ENCODE assay signal across 1 cellular context in the genomic region with DNA sequence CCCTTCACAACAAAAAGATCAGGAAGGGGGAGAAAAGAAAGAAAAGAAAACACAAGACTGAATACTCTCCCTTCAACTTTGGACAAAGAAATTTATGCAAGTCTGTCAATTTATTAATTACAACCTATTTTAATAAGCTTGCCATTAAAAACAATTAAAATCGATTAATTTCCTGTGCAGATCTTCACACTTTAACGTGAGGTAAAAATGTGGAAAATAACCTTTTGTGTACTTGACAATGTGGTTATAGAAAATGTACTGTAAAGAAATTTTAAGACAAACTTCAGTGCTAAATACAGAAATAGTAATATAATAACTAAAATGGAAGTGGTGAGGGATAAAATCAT.
TF ChIP-seq lines count a peak whose summit lies in the region.

No MANE protein-coding gene starts in this region.

TF ChIP-seq in WTC11, 78 proteins besides CTCF, POLR2A, EP300 and RAD21 (continued from another document):
- TF ChIP-seq, protein P1, sequence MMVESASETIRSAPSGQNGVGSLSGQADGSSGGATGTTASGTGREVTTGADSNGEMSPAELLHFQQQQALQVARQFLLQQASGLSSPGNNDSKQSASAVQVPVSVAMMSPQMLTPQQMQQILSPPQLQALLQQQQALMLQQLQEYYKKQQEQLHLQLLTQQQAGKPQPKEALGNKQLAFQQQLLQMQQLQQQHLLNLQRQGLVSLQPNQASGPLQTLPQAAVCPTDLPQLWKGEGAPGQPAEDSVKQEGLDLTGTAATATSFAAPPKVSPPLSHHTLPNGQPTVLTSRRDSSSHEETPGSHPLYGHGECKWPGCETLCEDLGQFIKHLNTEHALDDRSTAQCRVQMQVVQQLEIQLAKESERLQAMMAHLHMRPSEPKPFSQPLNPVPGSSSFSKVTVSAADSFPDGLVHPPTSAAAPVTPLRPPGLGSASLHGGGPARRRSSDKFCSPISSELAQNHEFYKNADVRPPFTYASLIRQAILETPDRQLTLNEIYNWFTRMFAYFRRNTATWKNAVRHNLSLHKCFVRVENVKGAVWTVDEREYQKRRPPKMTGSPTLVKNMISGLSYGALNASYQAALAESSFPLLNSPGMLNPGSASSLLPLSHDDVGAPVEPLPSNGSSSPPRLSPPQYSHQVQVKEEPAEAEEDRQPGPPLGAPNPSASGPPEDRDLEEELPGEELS (CRISPR knock-in tag; IDR thresholded peaks at IDR 0.05), result no peak
- TF ChIP-seq JUN (CRISPR knock-in tag; IDR thresholded peaks at IDR 0.05), result no peak
- TF ChIP-seq, protein P2, sequence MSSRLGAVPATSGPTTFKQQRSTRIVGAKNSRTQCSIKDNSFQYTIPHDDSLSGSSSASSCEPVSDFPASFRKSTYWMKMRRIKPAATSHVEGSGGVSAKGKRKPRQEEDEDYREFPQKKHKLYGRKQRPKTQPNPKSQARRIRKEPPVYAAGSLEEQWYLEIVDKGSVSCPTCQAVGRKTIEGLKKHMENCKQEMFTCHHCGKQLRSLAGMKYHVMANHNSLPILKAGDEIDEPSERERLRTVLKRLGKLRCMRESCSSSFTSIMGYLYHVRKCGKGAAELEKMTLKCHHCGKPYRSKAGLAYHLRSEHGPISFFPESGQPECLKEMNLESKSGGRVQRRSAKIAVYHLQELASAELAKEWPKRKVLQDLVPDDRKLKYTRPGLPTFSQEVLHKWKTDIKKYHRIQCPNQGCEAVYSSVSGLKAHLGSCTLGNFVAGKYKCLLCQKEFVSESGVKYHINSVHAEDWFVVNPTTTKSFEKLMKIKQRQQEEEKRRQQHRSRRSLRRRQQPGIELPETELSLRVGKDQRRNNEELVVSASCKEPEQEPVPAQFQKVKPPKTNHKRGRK (CRISPR knock-in tag; IDR thresholded peaks at IDR 0.05; ENCODE audit: borderline replicate concordance), result no peak
- TF ChIP-seq, protein P3, sequence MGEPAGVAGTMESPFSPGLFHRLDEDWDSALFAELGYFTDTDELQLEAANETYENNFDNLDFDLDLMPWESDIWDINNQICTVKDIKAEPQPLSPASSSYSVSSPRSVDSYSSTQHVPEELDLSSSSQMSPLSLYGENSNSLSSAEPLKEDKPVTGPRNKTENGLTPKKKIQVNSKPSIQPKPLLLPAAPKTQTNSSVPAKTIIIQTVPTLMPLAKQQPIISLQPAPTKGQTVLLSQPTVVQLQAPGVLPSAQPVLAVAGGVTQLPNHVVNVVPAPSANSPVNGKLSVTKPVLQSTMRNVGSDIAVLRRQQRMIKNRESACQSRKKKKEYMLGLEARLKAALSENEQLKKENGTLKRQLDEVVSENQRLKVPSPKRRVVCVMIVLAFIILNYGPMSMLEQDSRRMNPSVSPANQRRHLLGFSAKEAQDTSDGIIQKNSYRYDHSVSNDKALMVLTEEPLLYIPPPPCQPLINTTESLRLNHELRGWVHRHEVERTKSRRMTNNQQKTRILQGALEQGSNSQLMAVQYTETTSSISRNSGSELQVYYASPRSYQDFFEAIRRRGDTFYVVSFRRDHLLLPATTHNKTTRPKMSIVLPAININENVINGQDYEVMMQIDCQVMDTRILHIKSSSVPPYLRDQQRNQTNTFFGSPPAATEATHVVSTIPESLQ (CRISPR knock-in tag; IDR thresholded peaks at IDR 0.05), result no peak
- no peak for TF ChIP-seq ELF4 (CRISPR knock-in tag; IDR thresholded peaks at IDR 0.05; ENCODE audit: low read depth)
- TF ChIP-seq, protein P4, sequence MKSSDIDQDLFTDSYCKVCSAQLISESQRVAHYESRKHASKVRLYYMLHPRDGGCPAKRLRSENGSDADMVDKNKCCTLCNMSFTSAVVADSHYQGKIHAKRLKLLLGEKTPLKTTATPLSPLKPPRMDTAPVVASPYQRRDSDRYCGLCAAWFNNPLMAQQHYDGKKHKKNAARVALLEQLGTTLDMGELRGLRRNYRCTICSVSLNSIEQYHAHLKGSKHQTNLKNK (CRISPR knock-in tag; IDR thresholded peaks at IDR 0.05), result no peak
- TF ChIP-seq TCF7 (CRISPR knock-in tag; IDR thresholded peaks at IDR 0.05; ENCODE audit: low read depth), result no peak
- no peak for TF ChIP-seq GABPB1 (CRISPR knock-in tag; IDR thresholded peaks at IDR 0.05)
